9 cellular contexts compared by ENCODE assay signal in genomic region chr1:150575072-150575489, GRCh38. TPM values are rescaled to one million over a fixed set of nuclear protein-coding genes. Genes with fewer than 3 reads are reported as not detected.
DNase-seq lines count a peak whose midpoint lies in the region; ATAC-seq and TF ChIP-seq lines count a peak whose summit lies in the region.
"Had no signal": no experiment of that assay in that cellular context is flagged by ENCODE, and none has a peak within 500 bp of the region (broad histone marks: within the 10 kb centered on the region; RNA-seq: fewer than 3 reads in every experiment).

No MANE protein-coding gene starts in this region.

- intact Hi-C loops in CD4-positive, alpha-beta memory T cell (cut with micrococcal nuclease), result no loop called here
- intact Hi-C loops in Panc1 (cut with micrococcal nuclease; ENCODE audit: unreplicated experiment), result loop anchor here (5.0 kb wide), 1 partner anchor 37 kb away; no protein-coding TSS in a partner anchor

- peaks cover 79 to 87% of the 10 kb centered on the region in 2 donors for H3K36me3 Mint-ChIP-seq in CD4-positive, alpha-beta memory T cell

- in situ Hi-C loops in Panc1 (cut with HindIII; ENCODE audit: low pct_unique_long_range_greater_than_20kb, low sequenced_read_pairs), result no loop called here

- peak overlapping the region; percentile 84 to 99 (median 94) for H3K27ac Mint-ChIP-seq in CD4-positive, alpha-beta memory T cell

- DNase-seq in CD4-positive, alpha-beta memory T cell, result peak in 1 of 5 donors; percentile 17
- DNase-seq in Panc1 (ENCODE audit: low read depth, low spot score) (no peak), epithelial cell of esophagus (ENCODE audit: low read depth) (no peak), globus pallidus (ENCODE audit: low spot score) (no peak), T-helper 9 cell (no peak), NCI-H2107 (lab: John Stamatoyannopoulos, UW) (no peak)
- DNase-seq: stimulated activated CD4-positive, alpha-beta T cell treated with anti-CD3 and anti-CD28 coated beads, Interleukin-4, amount 100 ng/mL, for 1 hour had no signal

- H3K4me3 ChIP-seq in CD4-positive, alpha-beta memory T cell (ENCODE audit: low read length in 2 of 2), result peak overlapping the region; percentile 96 to 100
- H3K4me3 ChIP-seq in Panc1 (ENCODE audit: low read depth in 2 of 2, low read length in 2 of 2) (peak overlapping the region; percentile 99 to 100), epithelial cell of esophagus (ENCODE audit: low read length) (peak overlapping the region; percentile 98), neutrophil (ENCODE audit: low read depth in 1 of 2, low read length in 1 of 2) (peak overlapping the region; percentile 80 to 97)

- H3K27ac ChIP-seq in CD4-positive, alpha-beta memory T cell (ENCODE audit: low read depth, low read length), result peak overlapping the region; percentile 97
- H3K27ac ChIP-seq in Panc1 (ENCODE audit: low read length) (peak overlapping the region; percentile 64), neutrophil (peak overlapping the region; percentile 100)

- TF ChIP-seq CTCF in Panc1 (IDR thresholded peaks at IDR 0.05) (no peak), epithelial cell of esophagus (IDR thresholded peaks at IDR 0.05; ENCODE audit: insufficient read depth, low read depth, low read length, missing control alignments) (no peak), neutrophil (IDR thresholded peaks at IDR 0.05) (no peak)

- BruUV-seq in Panc1 (replicated peaks; lab: Mats Ljungman, UMichigan), result no TSS peak

- no peaks in the 10 kb centered on the region for H3K27me3 ChIP-seq in CD4-positive, alpha-beta memory T cell (ENCODE audit: insufficient read depth, low read length)
- H3K27me3 ChIP-seq in Panc1 (ENCODE audit: control insufficient read depth, insufficient read depth, low read length) (no peaks in the 10 kb centered on the region), neutrophil (no peaks in the 10 kb centered on the region)

- H3K4me1 ChIP-seq in CD4-positive, alpha-beta memory T cell (ENCODE audit: insufficient read depth, low read length), result peaks cover 62% of the 10 kb centered on the region
- peaks cover 38% of the 10 kb centered on the region for H3K4me1 ChIP-seq in Panc1 (ENCODE audit: control insufficient read depth, insufficient read depth, low read length)
- H3K4me1 ChIP-seq in neutrophil (ENCODE audit: control insufficient read depth in 1 of 2, insufficient read depth in 1 of 2, low read depth in 1 of 2, low read length in 1 of 2), result peaks cover 59 to 63% of the 10 kb centered on the region in 2 experiments

- peaks cover 58% of the 10 kb centered on the region for H3K36me3 ChIP-seq in CD4-positive, alpha-beta memory T cell (ENCODE audit: insufficient read depth, low read length)
- H3K36me3 ChIP-seq in Panc1 (ENCODE audit: control insufficient read depth, insufficient read depth, low read length), result peaks cover 53% of the 10 kb centered on the region
- H3K36me3 ChIP-seq in neutrophil, result peaks cover 91% of the 10 kb centered on the region

- no peaks in the 10 kb centered on the region for H3K9me3 ChIP-seq in CD4-positive, alpha-beta memory T cell (ENCODE audit: control insufficient read depth in 1 of 2, low read length in 2 of 2)
- H3K9me3 ChIP-seq in Panc1 (ENCODE audit: control insufficient read depth, insufficient read depth, low read depth, low read length) (no peaks in the 10 kb centered on the region), neutrophil (no peaks in the 10 kb centered on the region)

- no peak for ATAC-seq in Panc1
- no peak for ATAC-seq in GM18520 (IDR thresholded peaks at IDR 0.05; ENCODE audit: unreplicated experiment)

- H3K4me3 Mint-ChIP-seq in CD4-positive, alpha-beta memory T cell, result peak overlapping the region; percentile 93 to 100 (median 99)

- no peaks in the 10 kb centered on the region for H3K27me3 Mint-ChIP-seq in CD4-positive, alpha-beta memory T cell

- CTCF ChIA-PET in CD4-positive, alpha-beta memory T cell (lab: Charles Lee; ENCODE audit: partially characterized antibody), result interaction anchor here (2.4 to 16.7 kb wide), 2 partner anchors 12 to 46 kb away, joined by 15 to 433 read pairs; no protein-coding TSS in a partner anchor
- CTCF ChIA-PET in Panc1 (lab: Charles Lee), result no interaction called here

- POLR2A ChIA-PET in CD4-positive, alpha-beta memory T cell (lab: Charles Lee; ENCODE audit: partially characterized antibody), result interaction anchor here (1.2 to 18.6 kb wide), 5 partner anchors 11 to 211 kb away, joined by 3 to 1751 read pairs (median 122); partner anchors contain the start of genes ENSA and RPRD2
- POLR2A ChIA-PET in Panc1 (lab: Charles Lee), result interaction anchor here (0.6 to 1.1 kb wide), 3 partner anchors 11 to 346 kb away, joined by 3 to 4 read pairs (median 4); no protein-coding TSS in a partner anchor

- peaks cover 21 to 88% (median 39%) of the 10 kb centered on the region in 4 donors for H3K4me1 Mint-ChIP-seq in CD4-positive, alpha-beta memory T cell

- peaks cover 0 to 12% (median 3%) of the 10 kb centered on the region in 8 donors for H3K9me3 Mint-ChIP-seq in CD4-positive, alpha-beta memory T cell

RNA-seq across cellular contexts. Expression of gene MCL1, which starts 4.3 kb away (rescaled TPM):
- 100 to 1,000 TPM; 314 to 331 TPM for total RNA-seq in CD4-positive, alpha-beta memory T cell
- 100 to 1,000 TPM; 116 to 207 TPM for polyA plus RNA-seq in CD4-positive, alpha-beta memory T cell
- 126 TPM for total RNA-seq in Panc1 (2021; ENCODE audit: unreplicated experiment)
- 76.7 TPM for polyA plus RNA-seq in Panc1 (2012; ENCODE audit: insufficient read length)

RNA-seq across cellular contexts. Expression of gene ADAMTSL4, which starts 25.9 kb away (rescaled TPM):
- under 1 TPM; 0.23 to 0.33 TPM for total RNA-seq in CD4-positive, alpha-beta memory T cell
- polyA plus RNA-seq in CD4-positive, alpha-beta memory T cell, result under 1 TPM in 1 of 2 donors, not detected in 1; 0.24 TPM
- 9.5 TPM for total RNA-seq in Panc1 (2021; ENCODE audit: unreplicated experiment)
- polyA plus RNA-seq in Panc1 (2012; ENCODE audit: insufficient read length), result 10.4 TPM

RNA-seq across cellular contexts. Expression of gene ENSA, which starts 54.3 kb away (rescaled TPM):
- total RNA-seq in CD4-positive, alpha-beta memory T cell, result 100 to 1,000 TPM in 1 of 2 experiments, 10 to 100 TPM in 1; 99.7 to 101 TPM
- polyA plus RNA-seq in CD4-positive, alpha-beta memory T cell, result 10 to 100 TPM; 52.4 to 55.2 TPM
- total RNA-seq in Panc1 (2021; ENCODE audit: unreplicated experiment), result 207 TPM
- 208 TPM for polyA plus RNA-seq in Panc1 (2012; ENCODE audit: insufficient read length)

RNA-seq across cellular contexts. Expression of gene FALEC, which starts 59.5 kb away (rescaled TPM):
- under 1 TPM in 1 of 2 experiments, not detected in 1; 0.64 TPM for total RNA-seq in CD4-positive, alpha-beta memory T cell
- polyA plus RNA-seq in CD4-positive, alpha-beta memory T cell, result 1 to 10 TPM in 1 of 2 donors, not detected in 1; 1.1 TPM
- 1.0 TPM for total RNA-seq in Panc1 (2021; ENCODE audit: unreplicated experiment)
- polyA plus RNA-seq in Panc1 (2012; ENCODE audit: insufficient read length), result 0.53 TPM
